ENCODE assay signal across 8 cellular contexts in the genomic region with DNA sequence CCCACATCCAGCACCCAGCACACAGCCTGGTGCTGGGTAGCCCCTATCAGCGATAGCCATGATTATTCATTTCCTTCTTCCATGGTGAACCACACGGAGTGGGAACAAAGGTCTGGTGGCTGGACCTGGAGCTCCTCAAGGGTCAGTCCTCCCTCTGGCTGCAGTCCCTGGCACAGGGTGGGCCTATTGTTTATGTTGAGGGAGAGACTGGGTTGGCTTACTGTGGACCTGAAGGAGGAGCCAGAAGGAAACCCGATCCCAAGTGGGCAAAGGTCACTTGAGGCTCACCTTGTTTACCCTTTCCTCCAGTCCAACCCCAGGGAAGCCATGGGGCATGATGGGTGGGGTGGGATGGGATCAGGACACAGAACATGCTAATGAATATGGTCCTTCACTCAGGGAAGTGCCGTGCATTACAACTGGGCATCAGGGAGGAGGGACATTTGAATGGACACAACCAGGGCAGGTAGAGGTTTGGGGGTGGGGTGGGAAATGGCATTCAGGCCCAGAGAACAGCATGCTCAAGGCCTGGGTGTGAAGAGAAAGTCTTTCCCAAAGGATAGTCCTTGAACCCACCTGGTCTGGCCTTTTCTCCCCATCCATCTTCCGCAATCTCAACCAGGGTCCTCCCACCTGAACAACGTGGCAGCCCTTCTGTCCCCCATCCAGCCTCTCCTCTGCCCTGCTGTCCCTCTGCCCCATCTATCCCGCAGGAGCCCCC. TPM values are rescaled to one million over a fixed set of nuclear protein-coding genes. Genes with fewer than 3 reads are reported as not detected.
DNase-seq lines count a peak whose midpoint lies in the region; ATAC-seq and TF ChIP-seq lines count a peak whose summit lies in the region.

No MANE protein-coding gene starts in this region.

- H3K36me3 Mint-ChIP-seq in CD4-positive, CD25-positive, alpha-beta regulatory T cell: no peaks in the 10 kb centered on the region
- H3K36me3 Mint-ChIP-seq in naive thymus-derived CD8-positive, alpha-beta T cell: no peaks in the 10 kb centered on the region

- H3K4me1 Mint-ChIP-seq in CD4-positive, CD25-positive, alpha-beta regulatory T cell: peaks cover 0 to 24% (median 18%) of the 10 kb centered on the region in 4 donors
- H3K4me1 Mint-ChIP-seq in naive thymus-derived CD8-positive, alpha-beta T cell: peaks cover 18 to 39% (median 25%) of the 10 kb centered on the region in 4 donors

- no peak for DNase-seq in CD4-positive, CD25-positive, alpha-beta regulatory T cell
- DNase-seq in HuH-7 (ENCODE audit: low spot score) (peak; percentile 83), coronary artery (ENCODE audit: low spot score) (no peak), KG1 (lab: John Stamatoyannopoulos, UW) (no peak), testis (no peak), NCI-H1436 (lab: John Stamatoyannopoulos, UW) (no peak)
- DNase-seq in naive thymus-derived CD8-positive, alpha-beta T cell: no peak

- no peak overlapping the region for H3K27ac ChIP-seq in CD4-positive, CD25-positive, alpha-beta regulatory T cell (ENCODE audit: insufficient read depth, low read length, poor library complexity, severe bottlenecking)
- peak overlapping the region in 1 of 2 donors; percentile 97 for H3K27ac ChIP-seq in coronary artery
- H3K27ac ChIP-seq in testis: no peak overlapping the region

- POLR2A ChIA-PET in naive thymus-derived CD8-positive, alpha-beta T cell (lab: Charles Lee): interaction anchor here (1.2 to 2.4 kb wide), 2 partner anchors 28 to 35 kb away, joined by 3 to 7 read pairs; no protein-coding TSS in a partner anchor

- H3K4me3 Mint-ChIP-seq in CD4-positive, CD25-positive, alpha-beta regulatory T cell: peak overlapping the region; percentile 87 to 97 (median 94)
- H3K4me3 Mint-ChIP-seq in naive thymus-derived CD8-positive, alpha-beta T cell: peak overlapping the region in 9 of 10 donors; percentile 45 to 92 (median 85)

- no peaks in the 10 kb centered on the region for H3K36me3 ChIP-seq in CD4-positive, CD25-positive, alpha-beta regulatory T cell (ENCODE audit: control insufficient read depth, insufficient read depth, low read length)
- H3K36me3 ChIP-seq in testis (ENCODE audit: low read depth, missing control alignments): no peaks in the 10 kb centered on the region

- no peaks in the 10 kb centered on the region for H3K9me3 Mint-ChIP-seq in CD4-positive, CD25-positive, alpha-beta regulatory T cell
- no peaks in the 10 kb centered on the region for H3K9me3 Mint-ChIP-seq in naive thymus-derived CD8-positive, alpha-beta T cell

- intact Hi-C loops in testis (cut with DNase I; ENCODE audit: low total_unique reads): no loop called here

- no peak overlapping the region for H3K4me3 ChIP-seq in CD4-positive, CD25-positive, alpha-beta regulatory T cell (ENCODE audit: low read depth, low read length)
- H3K4me3 ChIP-seq in coronary artery (peak overlapping the region; percentile 94), testis (no peak overlapping the region)

- H3K27me3 ChIP-seq in CD4-positive, CD25-positive, alpha-beta regulatory T cell (ENCODE audit: control insufficient read depth, insufficient read depth, low read length): no peaks in the 10 kb centered on the region
- H3K27me3 ChIP-seq in testis: no peaks in the 10 kb centered on the region

- H3K27ac Mint-ChIP-seq in CD4-positive, CD25-positive, alpha-beta regulatory T cell: no peak overlapping the region
- H3K27ac Mint-ChIP-seq in naive thymus-derived CD8-positive, alpha-beta T cell: peak overlapping the region in 5 of 10 donors; percentile 13 to 87 (median 83)

- TF ChIP-seq POLR2A in testis (IDR thresholded peaks at IDR 0.05): no peak

- no peak for ATAC-seq in CD4-positive, CD25-positive, alpha-beta regulatory T cell (ENCODE audit: low read depth in 2 of 2)
- no peak for ATAC-seq in naive thymus-derived CD8-positive, alpha-beta T cell
- ATAC-seq in HG02763 (IDR thresholded peaks at IDR 0.05; ENCODE audit: unreplicated experiment): no peak

- H3K9me3 ChIP-seq in CD4-positive, CD25-positive, alpha-beta regulatory T cell (ENCODE audit: control insufficient read depth in 2 of 2, low read length in 2 of 2): no peaks in the 10 kb centered on the region
- no peaks in the 10 kb centered on the region for H3K9me3 ChIP-seq in testis

- peaks cover 34% of the 10 kb centered on the region for H3K27me3 Mint-ChIP-seq in CD4-positive, CD25-positive, alpha-beta regulatory T cell
- peaks cover 5 to 32% (median 9%) of the 10 kb centered on the region in 5 donors for H3K27me3 Mint-ChIP-seq in naive thymus-derived CD8-positive, alpha-beta T cell

- no peak for TF ChIP-seq CTCF in coronary artery (IDR thresholded peaks at IDR 0.05)
- TF ChIP-seq CTCF in testis (IDR thresholded peaks at IDR 0.05): no peak

- peaks cover 28% of the 10 kb centered on the region for H3K4me1 ChIP-seq in CD4-positive, CD25-positive, alpha-beta regulatory T cell (ENCODE audit: control insufficient read depth, insufficient read depth, low read length, poor library complexity, severe bottlenecking)
- peaks cover 21% of the 10 kb centered on the region for H3K4me1 ChIP-seq in testis

- 63 to 64% methylated on average over 7 of the region's 7 CpGs for WGBS in testis, 2 donors

RNA-seq across cellular contexts. Expression of gene PRKCD, which starts 1.4 kb away (rescaled TPM):
- 33.6 TPM for total RNA-seq in CD4-positive, CD25-positive, alpha-beta regulatory T cell
- 10 to 100 TPM; 13.6 to 21.2 (median 15.8) TPM for polyA plus RNA-seq in CD4-positive, CD25-positive, alpha-beta regulatory T cell
- 10 to 100 TPM; 11.0 to 11.8 TPM for total RNA-seq in naive thymus-derived CD8-positive, alpha-beta T cell
- 10 to 100 TPM in 2 of 3 donors, 1 to 10 TPM in 1; 5.5 to 12.2 (median 10.4) TPM for polyA plus RNA-seq in naive thymus-derived CD8-positive, alpha-beta T cell
- 10 to 100 TPM; 36.3 to 44.5 TPM for total RNA-seq in testis
- 42.3 TPM for polyA plus RNA-seq in testis (ENCODE audit: insufficient read depth, low read depth, low replicate concordance)

RNA-seq across cellular contexts. Expression of gene RFT1, which starts 29.3 kb away (rescaled TPM):
- 12.9 TPM for total RNA-seq in CD4-positive, CD25-positive, alpha-beta regulatory T cell
- 10 to 100 TPM; 21.4 to 27.6 (median 25.4) TPM for polyA plus RNA-seq in CD4-positive, CD25-positive, alpha-beta regulatory T cell
- total RNA-seq in naive thymus-derived CD8-positive, alpha-beta T cell: 10 to 100 TPM; 24.1 to 28.1 TPM
- 10 to 100 TPM; 16.4 to 26.3 (median 22.4) TPM for polyA plus RNA-seq in naive thymus-derived CD8-positive, alpha-beta T cell
- 10 to 100 TPM; 27.2 to 33.9 TPM for total RNA-seq in testis
- polyA plus RNA-seq in testis (ENCODE audit: insufficient read depth, low read depth, low replicate concordance): 36.8 TPM
